12 cellular contexts compared by ENCODE assay signal in the genomic region with DNA sequence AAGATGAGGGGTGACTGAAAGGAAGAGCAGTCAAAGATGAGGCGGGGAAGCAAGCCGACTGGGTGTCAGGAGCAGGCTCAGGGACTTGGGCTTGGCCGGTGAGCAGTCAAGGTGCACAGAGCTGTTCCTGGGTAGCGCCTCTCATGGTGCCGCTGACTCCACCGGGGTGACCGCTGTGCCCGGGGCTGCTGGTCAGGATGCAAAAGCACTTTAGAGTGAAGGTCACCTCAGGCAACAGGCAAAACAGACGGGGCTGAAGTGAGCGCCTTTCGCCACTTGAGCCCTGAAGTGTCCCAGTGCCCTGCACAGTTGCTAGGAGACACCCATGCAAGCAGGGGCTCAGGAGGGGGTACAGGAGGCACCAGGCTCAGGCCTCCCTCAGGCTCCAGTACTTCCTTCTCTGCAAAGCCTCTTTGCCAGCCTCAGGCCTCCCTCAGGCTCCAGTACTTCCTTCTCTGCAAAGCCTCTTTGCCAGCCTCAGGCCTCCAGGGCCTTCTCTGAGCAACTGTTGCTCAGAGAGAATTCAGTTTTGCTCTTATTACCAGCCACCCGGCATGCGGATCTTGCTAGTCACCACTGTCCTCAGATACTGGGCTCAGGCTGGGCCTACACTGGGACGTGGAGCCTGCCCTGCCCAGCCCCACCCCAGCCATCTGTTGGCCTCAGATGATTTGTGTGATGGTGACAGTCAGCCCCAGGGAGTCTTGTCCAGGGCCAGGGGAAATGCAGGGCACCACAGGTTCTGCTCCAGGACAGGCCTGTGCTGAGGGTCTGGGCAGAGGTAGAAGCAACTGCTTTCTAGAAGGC.
DNase-seq lines count a peak whose midpoint lies in the region; ATAC-seq, FAIRE-seq and TF ChIP-seq lines count a peak whose summit lies in the region.
"Had no signal": no experiment of that assay in that cellular context is flagged by ENCODE, and none has a peak within 500 bp of the region (broad histone marks: within the 10 kb centered on the region; RNA-seq: fewer than 3 reads in every experiment).

No MANE protein-coding gene starts in this region.

- H4K20me1 ChIP-seq in DND-41 (ENCODE audit: insufficient read depth, low read length) = no peaks in the 10 kb centered on the region

- H3K4me3 ChIP-seq in DND-41 (ENCODE audit: low read depth in 1 of 2, low read length in 2 of 2) (no peak overlapping the region), heart left ventricle (no peak overlapping the region), pancreas (no peak overlapping the region)

- DNase-seq in DND-41 (no peak), NCI-H82 treated with DMSO at 0.1 percent for 48 hours (lab: John Stamatoyannopoulos, UW; ENCODE audit: unreplicated experiment) (peak; percentile 43), heart left ventricle (peak in 3 of 5 donors; percentile 74 to 78 (median 78)), pancreas (no peak)
- DNase-seq in activated effector memory CD4-positive, alpha-beta T cell treated with Interleukin-2 at 50 U/mL for 16 hours = no peak
- no peak for DNase-seq in stimulated activated CD4-positive, alpha-beta T cell treated with anti-CD3 and anti-CD28 coated beads, Interleukin-15, amount 100 ng/mL, for 24 hours
- DNase-seq: naive thymus-derived CD8-positive, alpha-beta T cell had no signal

- H3K9me3 ChIP-seq in DND-41 (ENCODE audit: insufficient read depth, low read length, severe bottlenecking) (no peaks in the 10 kb centered on the region), heart left ventricle (no peaks in the 10 kb centered on the region), pancreas (no peaks in the 10 kb centered on the region)

- no peak overlapping the region for H3K9ac ChIP-seq in DND-41 (ENCODE audit: low read depth, low read length)

- ATAC-seq in DND-41 (ENCODE audit: insufficient read depth, low read depth) (no peak), heart left ventricle (peak; percentile 82 to 89 (median 84)), pancreas (peak in 3 of 4 donors; percentile 32 to 76 (median 49)), GM21576 (IDR thresholded peaks at IDR 0.05; ENCODE audit: unreplicated experiment) (no peak), GM19328 (IDR thresholded peaks at IDR 0.05; ENCODE audit: unreplicated experiment) (no peak)
- ATAC-seq: naive thymus-derived CD8-positive, alpha-beta T cell had no signal

- intact Hi-C loops in heart left ventricle (cut with DNase I) = loop anchor here in 2 of 10 donors (10.0 kb wide), 1 partner anchor 215 kb away; no protein-coding TSS in a partner anchor
- intact Hi-C loops in pancreas (cut with DNase I) = no loop called here

- H2AFZ ChIP-seq in DND-41 (ENCODE audit: low read depth, low read length) = 0 out of 2 replicates have a peak overlapping the region, but pooled peaks have one; percentile 22

- FAIRE-seq in pancreas (lab: Jason Lieb, UNC) = no peak
- FAIRE-seq: colon, D721Med, GM18507 had no signal

- WGBS in heart left ventricle, 4 donors = 49 to 83% (median 71%) methylated on average over 10 to 14 of the region's 14 CpGs
- 91% methylated on average over 14 of the region's 14 CpGs for WGBS in pancreas, 2 donors

- no peaks in the 10 kb centered on the region for H3K79me2 ChIP-seq in DND-41 (ENCODE audit: insufficient read depth, low read length)

- peak overlapping the region; percentile 26 for H3K27ac ChIP-seq in DND-41 (ENCODE audit: low read length)
- peak overlapping the region in 10 of 12 donors; percentile 26 to 83 (median 64) for H3K27ac ChIP-seq in heart left ventricle
- H3K27ac ChIP-seq in pancreas = peak overlapping the region in 1 of 4 donors; percentile 17

- H3K27me3 ChIP-seq in DND-41 (ENCODE audit: insufficient read depth, low read length, poor library complexity) (no peaks in the 10 kb centered on the region), heart left ventricle (no peaks in the 10 kb centered on the region), pancreas (no peaks in the 10 kb centered on the region)

- H3K36me3 ChIP-seq in DND-41 (ENCODE audit: insufficient read depth, low read length) (no peaks in the 10 kb centered on the region), heart left ventricle (no peaks in the 10 kb centered on the region), pancreas (no peaks in the 10 kb centered on the region)

- TF ChIP-seq POLR2A in heart left ventricle (IDR thresholded peaks at IDR 0.05) = no peak

- no peak overlapping the region for H3K4me2 ChIP-seq in DND-41 (ENCODE audit: insufficient read depth, low read length)

- TF ChIP-seq CTCF in DND-41 (IDR thresholded peaks at IDR 0.05; ENCODE audit: borderline replicate concordance, extremely low read depth, low read length, poor library complexity, severe bottlenecking) (no peak), heart left ventricle (IDR thresholded peaks at IDR 0.05) (no peak), pancreas (IDR thresholded peaks at IDR 0.05) (no peak)

- H3K4me1 ChIP-seq in DND-41 (ENCODE audit: insufficient read depth, low read length) (no peaks in the 10 kb centered on the region), heart left ventricle (peaks cover 0 to 37% (median 2%) of the 10 kb centered on the region in 12 donors), pancreas (no peaks in the 10 kb centered on the region)

Comparison
In these comparisons a context has a peak if more than half of its experiments do, and no peak if none do; other contexts are left out.
1. ATAC-seq: peak in heart left ventricle (4 of 4) and pancreas (3 of 4); none in DND-41 (single experiment), GM21576 (single experiment) and GM19328 (single experiment).
2. DNase-seq: peak in NCI-H82 treated with DMSO at 0.1 percent for 48 hours (single experiment) and heart left ventricle (3 of 5); none in DND-41 (single experiment), pancreas (0 of 6), activated effector memory CD4-positive, alpha-beta T cell treated with Interleukin-2 at 50 U/mL for 16 hours (single experiment) and stimulated activated CD4-positive, alpha-beta T cell treated with anti-CD3 and anti-CD28 coated beads, Interleukin-15, amount 100 ng/mL, for 24 hours (single experiment).